Comparison of ENCODE assay signal across 16 cellular contexts in the genomic region with DNA sequence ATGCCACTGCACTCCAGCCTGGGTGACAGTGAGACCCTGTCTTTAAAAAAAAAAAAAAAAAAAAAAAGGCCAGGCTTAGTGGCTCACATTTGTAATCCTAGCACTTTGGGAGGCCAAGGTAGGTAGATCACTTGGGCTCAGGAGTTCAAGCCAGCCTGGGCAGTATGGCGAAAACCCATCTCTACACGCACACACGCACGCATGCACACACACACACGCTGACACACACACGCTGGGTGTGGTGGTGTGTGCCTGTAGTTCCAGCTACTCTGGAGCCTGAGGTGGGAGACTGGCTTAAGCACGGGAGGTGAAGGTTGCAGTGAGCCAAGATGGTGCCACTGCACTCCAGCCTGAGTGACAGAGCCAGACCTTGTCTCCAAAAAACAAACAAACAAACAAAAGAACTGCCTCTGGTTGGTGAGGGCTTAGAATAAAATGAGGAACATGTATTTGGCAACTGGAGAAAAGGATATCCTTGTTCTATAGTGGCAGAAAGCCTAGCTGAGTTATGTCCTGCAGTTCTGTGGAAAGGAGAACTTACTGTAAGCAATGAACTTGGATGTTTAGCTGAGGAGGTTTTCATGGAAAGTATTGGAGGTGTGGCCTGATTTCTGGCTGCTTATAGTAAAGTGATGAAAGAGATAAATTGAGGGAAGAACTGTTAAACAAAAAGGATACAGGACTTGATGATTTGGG. TPM values are rescaled to one million over a fixed set of nuclear protein-coding genes. Genes with fewer than 3 reads are reported as not detected.
A peak's percentile ranks its signal among the peaks of the same experiment; 100 is the strongest.
DNase-seq lines count a peak whose midpoint lies in the region; ATAC-seq and TF ChIP-seq lines count a peak whose summit lies in the region.
"Had no signal": no experiment of that assay in that cellular context is flagged by ENCODE, and none has a peak within 500 bp of the region (broad histone marks: within the 10 kb centered on the region; RNA-seq: fewer than 3 reads in every experiment).

No MANE protein-coding gene starts in this region.

- ATAC-seq in Right ventricle myocardium inferior (peak; percentile 53), heart right ventricle (peak in 7 of 8 donors; percentile 32 to 75 (median 49)), gastrocnemius medialis (no peak), HG03354 (IDR thresholded peaks at IDR 0.05; ENCODE audit: poor library complexity, severe bottlenecking, unreplicated experiment) (no peak)
- no peak for ATAC-seq in activated T-cell treated with anti-CD3 and anti-CD28 coated beads, Interleukin-2, amount 50 U/mL, for 72 hours (replicated peaks in 1 of 2)
- ATAC-seq: activated CD4-positive, alpha-beta T cell treated with anti-CD3 and anti-CD28 coated beads for 36 hours; esophagus mucosa had no signal

- 93 to 95% methylated on average over 7 of the region's 7 CpGs for WGBS in heart right ventricle, 2 donors

- H3K36me3 ChIP-seq in right atrium auricular region: no peaks in the 10 kb centered on the region
- peaks cover 0 to 44% (median 0%) of the 10 kb centered on the region in 9 donors for H3K36me3 ChIP-seq in heart right ventricle
- no peaks in the 10 kb centered on the region for H3K36me3 ChIP-seq in gastrocnemius medialis

- H3K27me3 ChIP-seq in right atrium auricular region (no peaks in the 10 kb centered on the region), heart right ventricle (no peaks in the 10 kb centered on the region), gastrocnemius medialis (no peaks in the 10 kb centered on the region)

- no peaks in the 10 kb centered on the region for H3K27me3 Mint-ChIP-seq in activated T-cell treated with anti-CD3 and anti-CD28 coated beads, Interleukin-2, amount 50 U/mL, for 72 hours (ENCODE audit: low read depth)
- H3K27me3 Mint-ChIP-seq: activated CD4-positive, alpha-beta T cell treated with anti-CD3 and anti-CD28 coated beads for 36 hours had no signal

- TF ChIP-seq POLR2A in gastrocnemius medialis (IDR thresholded peaks at IDR 0.05): no peak

- TF ChIP-seq CTCF in right atrium auricular region (IDR thresholded peaks at IDR 0.05) (no peak), heart right ventricle (IDR thresholded peaks at IDR 0.05) (no peak), gastrocnemius medialis (IDR thresholded peaks at IDR 0.05 in 4 of 5, conservative IDR thresholded peaks at IDR 0.05 in 1 of 5) (no peak)

- peaks cover 5 to 13% of the 10 kb centered on the region in 2 donors for H3K36me3 Mint-ChIP-seq in activated T-cell treated with anti-CD3 and anti-CD28 coated beads, Interleukin-2, amount 50 U/mL, for 72 hours (ENCODE audit: insufficient read depth in 2 of 2)

- DNase-seq in Right ventricle myocardium inferior (ENCODE audit: missing footprints) (no peak), right atrium auricular region (ENCODE audit: low spot score) (no peak), SKM-1 (lab: John Stamatoyannopoulos, UW; ENCODE audit: unreplicated experiment) (peak; percentile 75), heart right ventricle (no peak), gastrocnemius medialis (no peak), iPS-NIHi11 (ENCODE audit: low spot score) (no peak)
- DNase-seq in activated T-cell treated with anti-CD3 and anti-CD28 coated beads, Interleukin-2, amount 50 U/mL, for 72 hours: no peak
- DNase-seq: Calu3, cerebellar nuclear complex, NCI-H1105, NCI-H446 had no signal

- no peaks in the 10 kb centered on the region for H3K9me3 Mint-ChIP-seq in activated T-cell treated with anti-CD3 and anti-CD28 coated beads, Interleukin-2, amount 50 U/mL, for 72 hours

- peaks cover 14% of the 10 kb centered on the region for H3K4me1 Mint-ChIP-seq in activated T-cell treated with anti-CD3 and anti-CD28 coated beads, Interleukin-2, amount 50 U/mL, for 72 hours (ENCODE audit: low read depth)

- H3K27ac Mint-ChIP-seq in activated T-cell treated with anti-CD3 and anti-CD28 coated beads, Interleukin-2, amount 50 U/mL, for 72 hours: no peak overlapping the region
- H3K27ac Mint-ChIP-seq: activated CD4-positive, alpha-beta T cell treated with anti-CD3 and anti-CD28 coated beads for 36 hours had no signal

- H3K27ac ChIP-seq in right atrium auricular region: no peak overlapping the region
- H3K27ac ChIP-seq in heart right ventricle: peak overlapping the region in 1 of 10 donors; percentile 75
- H3K27ac ChIP-seq in gastrocnemius medialis: peak overlapping the region in 3 of 4 donors; percentile 26 to 44 (median 27)
- H3K27ac ChIP-seq: A549, parathyroid adenoma had no signal

- intact Hi-C loops in Right ventricle myocardium inferior (cut with DNase I) (no loop called here), heart right ventricle (cut with DNase I) (no loop called here), gastrocnemius medialis (cut with DNase I; ENCODE audit: low total_unique reads) (loop anchor here (2.0 to 10.0 kb wide), 3 partner anchors 43 to 149 kb away; partner anchors contain the start of genes DLX2 and METAP1D)

- H3K4me3 Mint-ChIP-seq in activated T-cell treated with anti-CD3 and anti-CD28 coated beads, Interleukin-2, amount 50 U/mL, for 72 hours: no peak overlapping the region
- H3K4me3 Mint-ChIP-seq: activated CD4-positive, alpha-beta T cell treated with anti-CD3 and anti-CD28 coated beads for 36 hours had no signal

- in situ Hi-C loops in gastrocnemius medialis (cut with MboI; ENCODE audit: low sequenced_read_pairs in 4 of 4): no loop called here

- no peaks in the 10 kb centered on the region for H3K4me1 ChIP-seq in right atrium auricular region
- H3K4me1 ChIP-seq in heart right ventricle: peaks cover 0 to 67% (median 5%) of the 10 kb centered on the region in 9 donors
- peaks cover 51 to 64% of the 10 kb centered on the region in 2 donors for H3K4me1 ChIP-seq in gastrocnemius medialis
- H3K4me1 ChIP-seq: parathyroid adenoma had no signal

- H3K9me3 ChIP-seq in right atrium auricular region (no peaks in the 10 kb centered on the region), heart right ventricle (no peaks in the 10 kb centered on the region), gastrocnemius medialis (no peaks in the 10 kb centered on the region)
- H3K9me3 ChIP-seq: A549 had no signal

- H3K4me3 ChIP-seq in right atrium auricular region (no peak overlapping the region), heart right ventricle (no peak overlapping the region), gastrocnemius medialis (no peak overlapping the region)
- H3K4me3 ChIP-seq: A549 had no signal

RNA-seq across cellular contexts. Expression of gene HAT1, which starts 34.0 kb away (rescaled TPM):
- total RNA-seq in Right ventricle myocardium inferior (34.8 TPM), right atrium auricular region (10 to 100 TPM; 22.8 to 25.8 TPM), heart right ventricle (10 to 100 TPM; 25.0 to 45.5 (median 36.6) TPM), gastrocnemius medialis (10 to 100 TPM; 30.6 to 61.9 (median 50.0) TPM)
- polyA plus RNA-seq in heart right ventricle: 10 to 100 TPM in 1 of 2 donors, 1 to 10 TPM in 1; 6.2 to 40.1 TPM
- total RNA-seq in activated T-cell treated with anti-CD3 and anti-CD28 coated beads, Interleukin-2, amount 50 U/mL, for 72 hours: 10 to 100 TPM; 46.9 to 52.5 TPM

RNA-seq across cellular contexts. Expression of gene METAP1D, which starts 43.5 kb away (rescaled TPM):
- total RNA-seq in Right ventricle myocardium inferior (6.7 TPM), right atrium auricular region (1 to 10 TPM; 2.3 to 4.7 TPM), heart right ventricle (1 to 10 TPM; 3.7 to 8.3 (median 6.1) TPM), gastrocnemius medialis (10 to 100 TPM in 2 of 4 donors, 1 to 10 TPM in 2; 4.3 to 14.3 (median 9.7) TPM)
- polyA plus RNA-seq in heart right ventricle: 1 to 10 TPM; 3.4 to 7.8 TPM
- total RNA-seq in activated T-cell treated with anti-CD3 and anti-CD28 coated beads, Interleukin-2, amount 50 U/mL, for 72 hours: 1 to 10 TPM; 4.4 to 9.9 TPM

Comparison
In these comparisons a context has a peak if more than half of its experiments do, and no peak if none do; other contexts are left out.
1. ATAC-seq: peak in Right ventricle myocardium inferior (single experiment) and heart right ventricle (7 of 8); none in gastrocnemius medialis (0 of 2), HG03354 (single experiment) and activated T-cell treated with anti-CD3 and anti-CD28 coated beads, Interleukin-2, amount 50 U/mL, for 72 hours (0 of 2).
2. H3K27ac ChIP-seq: peak in gastrocnemius medialis (3 of 4); none in right atrium auricular region (0 of 2).